ENCODE assay signal across 11 cellular contexts in the genomic region with DNA sequence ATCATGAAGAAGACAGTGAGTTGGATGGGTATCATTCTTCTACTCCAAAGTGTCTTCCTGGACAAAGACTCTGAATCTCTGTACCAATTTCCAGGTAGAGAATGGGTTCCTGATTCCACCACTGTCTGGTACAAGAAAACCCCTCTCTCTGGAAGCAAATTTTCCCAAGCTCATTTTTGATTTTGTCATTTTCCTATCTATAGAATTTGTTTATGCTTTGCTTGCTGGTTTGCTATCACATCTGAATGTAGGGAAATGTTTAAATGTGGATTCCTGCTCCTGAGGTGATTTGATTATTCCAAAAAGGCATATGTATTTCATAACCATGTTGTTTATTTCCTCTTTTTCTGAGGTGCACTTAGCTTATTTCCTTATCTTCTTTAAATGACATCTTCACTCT. TPM values are rescaled to one million over a fixed set of nuclear protein-coding genes. Genes with fewer than 3 reads are reported as not detected.
"Had no signal": no experiment of that assay in that cellular context is flagged by ENCODE, and none has a peak within 500 bp of the region (broad histone marks: within the 10 kb centered on the region; RNA-seq: fewer than 3 reads in every experiment).

A gene with protein sequence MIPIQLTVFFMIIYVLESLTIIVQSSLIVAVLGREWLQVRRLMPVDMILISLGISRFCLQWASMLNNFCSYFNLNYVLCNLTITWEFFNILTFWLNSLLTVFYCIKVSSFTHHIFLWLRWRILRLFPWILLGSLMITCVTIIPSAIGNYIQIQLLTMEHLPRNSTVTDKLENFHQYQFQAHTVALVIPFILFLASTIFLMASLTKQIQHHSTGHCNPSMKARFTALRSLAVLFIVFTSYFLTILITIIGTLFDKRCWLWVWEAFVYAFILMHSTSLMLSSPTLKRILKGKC (minus strand): TSS at position 101 of the 400 bp plus-strand sequence. CDS start 66 bp downstream, at position 35.

- H3K27ac ChIP-seq: GM23248 had no signal

- H3K4me2 ChIP-seq: GM23338 had no signal

- H3K9me3 ChIP-seq: HAP-1 had no signal

- H3K4me3 ChIP-seq: GM23248, GM23338, HAP-1 had no signal

- DNase-seq: GM23248, GOT3, H7, H9, HCEC 1CT, HFFc6 had no signal

- H2AFZ ChIP-seq: GM23248, GM23338 had no signal

- H3K36me3 ChIP-seq: HAP-1 had no signal

- H3K4me1 ChIP-seq: HAP-1 had no signal

- ATAC-seq: GM23338, HCT116 had no signal

RNA-seq across cellular contexts. Expression of the gene that starts here (rescaled TPM):
- total RNA-seq: GM23248, GM23338, H1, H4, H7, H9, HFFc6 had no signal
